Comparison of ENCODE assay signal across 14 cellular contexts in the genomic region with DNA sequence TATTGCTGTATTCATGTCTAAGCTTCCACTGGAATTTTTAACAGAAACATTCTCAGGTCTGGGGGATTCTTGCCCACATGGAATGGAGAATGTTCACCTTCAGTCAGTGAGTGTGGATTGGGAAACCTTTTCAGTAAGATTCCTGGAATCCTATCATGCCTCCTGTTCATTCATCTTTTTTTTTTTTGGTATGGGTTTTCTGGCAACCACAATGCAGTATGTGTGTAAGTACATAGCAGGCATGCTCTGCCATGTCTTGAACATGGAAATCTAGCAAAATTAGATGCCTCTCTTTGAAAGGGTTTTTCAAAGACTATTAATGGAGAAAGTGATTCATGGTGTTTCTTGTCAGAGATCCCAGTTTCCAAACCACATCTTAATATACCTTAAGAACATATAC.
A peak's percentile ranks its signal among the peaks of the same experiment; 100 is the strongest.
DNase-seq lines count a peak whose midpoint lies in the region; ATAC-seq and TF ChIP-seq lines count a peak whose summit lies in the region.
"Had no signal": no experiment of that assay in that cellular context is flagged by ENCODE, and none has a peak within 500 bp of the region (broad histone marks: within the 10 kb centered on the region; RNA-seq: fewer than 3 reads in every experiment).

No MANE protein-coding gene starts in this region.

- H3K4me3 ChIP-seq in PC-3 (ENCODE audit: low read length) (no peak overlapping the region), astrocyte of the spinal cord (ENCODE audit: low read depth, low read length) (no peak overlapping the region), fibroblast of the aortic adventitia (ENCODE audit: low read depth, low read length) (no peak overlapping the region), smooth muscle cell (no peak overlapping the region)
- H3K4me3 ChIP-seq: PC-9 had no signal

- H3K4me1 ChIP-seq in PC-3 (ENCODE audit: insufficient read depth, low read length) (peaks cover 30% of the 10 kb centered on the region), smooth muscle cell (ENCODE audit: low read depth) (no peaks in the 10 kb centered on the region)

- DNase-seq in PC-3 (peak; percentile 43), astrocyte of the spinal cord (ENCODE audit: low read depth, low spot score) (peak; percentile 59), fibroblast of the aortic adventitia (ENCODE audit: low read depth) (peak; percentile 60), smooth muscle cell (lab: John Stamatoyannopoulos, UW; ENCODE audit: unreplicated experiment) (no peak), ecto neural progenitor cell (ENCODE audit: low spot score) (no peak)
- DNase-seq: AML-193, EL, H7, NCI-H1417, NCI-H1930, NCI-H82, PC-9 had no signal

- no peaks in the 10 kb centered on the region for H3K9me2 ChIP-seq in PC-3 (replicated peaks; ENCODE audit: low read length)

- ATAC-seq in PC-3 = no peak; the same call in 1 of the 2 replicates
- ATAC-seq in GM18498 (IDR thresholded peaks at IDR 0.05; ENCODE audit: unreplicated experiment) = no peak
- ATAC-seq in HG03159 (IDR thresholded peaks at IDR 0.05; ENCODE audit: unreplicated experiment) = no peak

- H3F3A ChIP-seq in PC-3 (ENCODE audit: low read length, unreplicated experiment) = peaks cover 3% of the 10 kb centered on the region
- H3F3A ChIP-seq in smooth muscle cell (ENCODE audit: low read depth) = peaks cover 6% of the 10 kb centered on the region

- no peaks in the 10 kb centered on the region for H3K9me3 ChIP-seq in PC-3 (ENCODE audit: low read length)
- no peaks in the 10 kb centered on the region for H3K9me3 ChIP-seq in smooth muscle cell (replicated peaks; ENCODE audit: low read depth)

- POLR2A ChIA-PET in PC-3 (lab: Charles Lee; ENCODE audit: unreplicated experiment) = no interaction called here

- H3K36me3 ChIP-seq in PC-3 (ENCODE audit: low read depth, low read length) (no peaks in the 10 kb centered on the region), smooth muscle cell (ENCODE audit: low read depth) (no peaks in the 10 kb centered on the region)

- no peak overlapping the region for H3K9ac ChIP-seq in PC-3 (ENCODE audit: low read length)
- no peak overlapping the region for H3K9ac ChIP-seq in smooth muscle cell (ENCODE audit: low read depth)

- no peak overlapping the region for H3K27ac ChIP-seq in PC-3 (ENCODE audit: low read length)
- H3K27ac ChIP-seq in smooth muscle cell (ENCODE audit: low read depth) = peak overlapping the region; percentile 18
- H3K27ac ChIP-seq: PC-9 had no signal

- no TSS peak for BruUV-seq in PC-3 (replicated peaks; lab: Mats Ljungman, UMichigan)

- intact Hi-C loops in PC-3 (cut with micrococcal nuclease) = no loop called here

- H3K79me2 ChIP-seq in PC-3 (ENCODE audit: low read length) (no peaks in the 10 kb centered on the region), smooth muscle cell (ENCODE audit: low read depth) (no peaks in the 10 kb centered on the region)

- H2AFZ ChIP-seq in PC-3 (ENCODE audit: low read length) (no peak overlapping the region), smooth muscle cell (ENCODE audit: low read depth) (no peak overlapping the region)
- H2AFZ ChIP-seq: PC-9 had no signal

- in situ Hi-C loops in astrocyte of the spinal cord (cut with HindIII; ENCODE audit: low sequenced_read_pairs) = no loop called here

- H4K20me1 ChIP-seq in PC-3 (ENCODE audit: low read length) = no peaks in the 10 kb centered on the region
- H4K20me1 ChIP-seq in smooth muscle cell (ENCODE audit: low read depth) = no peaks in the 10 kb centered on the region

- H3K4me2 ChIP-seq in PC-3 (ENCODE audit: low read length) (no peak overlapping the region), smooth muscle cell (no peak overlapping the region)
- H3K4me2 ChIP-seq: PC-9 had no signal

- TF ChIP-seq CTCF in PC-3 (conservative IDR thresholded peaks at IDR 0.05; ENCODE audit: low read depth, low read length) (no peak), astrocyte of the spinal cord (IDR thresholded peaks at IDR 0.05; ENCODE audit: low read depth, low read length) (no peak), fibroblast of the aortic adventitia (IDR thresholded peaks at IDR 0.05; ENCODE audit: insufficient read depth, low read length) (no peak), smooth muscle cell (IDR thresholded peaks at IDR 0.05; ENCODE audit: borderline replicate concordance, insufficient read depth, poor library complexity, severe bottlenecking) (no peak)

- CTCF ChIA-PET in PC-3 (lab: Charles Lee) = no interaction called here

- no peaks in the 10 kb centered on the region for H3K27me3 ChIP-seq in PC-3 (ENCODE audit: low read length)
- no peaks in the 10 kb centered on the region for H3K27me3 ChIP-seq in smooth muscle cell (ENCODE audit: low read depth)

Comparison
In these comparisons a context has a peak if more than half of its experiments do, and no peak if none do; other contexts are left out.
1. DNase-seq: peak in PC-3 (single experiment), astrocyte of the spinal cord (single experiment) and fibroblast of the aortic adventitia (single experiment); none in smooth muscle cell (single experiment) and ecto neural progenitor cell (single experiment).